13 cellular contexts compared by ENCODE assay signal in the genomic region with DNA sequence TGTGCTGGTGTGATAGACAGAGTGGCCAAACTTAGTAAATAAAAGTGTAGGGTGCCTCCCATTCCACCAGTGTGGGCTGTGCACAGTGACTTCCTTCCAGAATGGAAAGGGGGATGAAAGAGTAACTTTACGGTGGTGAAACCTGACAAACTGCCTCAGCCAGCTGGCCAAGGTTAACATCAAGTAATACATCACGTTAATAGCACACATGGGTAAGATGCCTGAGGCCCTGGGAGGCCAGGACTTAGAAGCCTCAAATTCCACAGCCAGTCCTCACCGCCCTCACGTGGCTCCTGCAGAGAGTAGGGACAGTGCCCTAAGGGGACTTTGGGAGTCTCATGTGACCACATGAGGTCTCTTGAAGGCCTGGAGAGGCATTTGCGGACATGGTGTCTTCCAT. TPM values are rescaled to one million over a fixed set of nuclear protein-coding genes. Genes with fewer than 3 reads are reported as not detected.
A peak's percentile ranks its signal among the peaks of the same experiment; 100 is the strongest.
DNase-seq lines count a peak whose midpoint lies in the region; ATAC-seq and TF ChIP-seq lines count a peak whose summit lies in the region.
"Had no signal": no experiment of that assay in that cellular context is flagged by ENCODE, and none has a peak within 500 bp of the region (broad histone marks: within the 10 kb centered on the region; RNA-seq: fewer than 3 reads in every experiment).

No MANE protein-coding gene starts in this region.

- H3K4me3 ChIP-seq in endodermal cell (ENCODE audit: low read length): no peak overlapping the region
- H3K4me3 ChIP-seq: heart right ventricle had no signal

- H3K36me3 ChIP-seq in endodermal cell (ENCODE audit: control insufficient read depth, insufficient read depth, low read length): no peaks in the 10 kb centered on the region
- H3K36me3 ChIP-seq: heart right ventricle had no signal

- peaks cover 79% of the 10 kb centered on the region for H3K4me1 Mint-ChIP-seq in CD4-positive, alpha-beta T cell (ENCODE audit: low read depth)
- H3K4me1 Mint-ChIP-seq in endodermal cell (peaks cover 21% of the 10 kb centered on the region), nephron progenitor cell (peaks cover 61% of the 10 kb centered on the region)

- no peak for ATAC-seq in CD4-positive, alpha-beta T cell (ENCODE audit: poor library complexity)
- no peak for ATAC-seq in HG02981 (IDR thresholded peaks at IDR 0.05; ENCODE audit: unreplicated experiment)
- ATAC-seq in GM18867 (IDR thresholded peaks at IDR 0.05; ENCODE audit: unreplicated experiment): no peak

- H3K9ac ChIP-seq in endodermal cell (ENCODE audit: extremely low read depth, low read length, poor library complexity, severe bottlenecking): no peak overlapping the region

- 86 to 92% methylated on average over 5 of the region's 5 CpGs for WGBS in endodermal cell (ENCODE audit: insufficient coverage in 1 of 2, insufficient read length in 1 of 2), 2 experiments

- no peak overlapping the region for H3K27ac Mint-ChIP-seq in CD4-positive, alpha-beta T cell
- no peak overlapping the region for H3K27ac Mint-ChIP-seq in endodermal cell
- peak overlapping the region; percentile 93 for H3K27ac Mint-ChIP-seq in nephron progenitor cell
- H3K27ac Mint-ChIP-seq: activated T-cell treated with anti-CD3 and anti-CD28 coated beads, Interleukin-2, amount 50 U/mL, for 24 hours had no signal

- no peak overlapping the region for H3K27ac ChIP-seq in CD4-positive, alpha-beta T cell (ENCODE audit: low read depth, low read length)
- H3K27ac ChIP-seq in endodermal cell (ENCODE audit: low read depth, low read length): no peak overlapping the region

- no peaks in the 10 kb centered on the region for H3K36me3 Mint-ChIP-seq in CD4-positive, alpha-beta T cell (ENCODE audit: low read depth)
- H3K36me3 Mint-ChIP-seq in endodermal cell (ENCODE audit: low read depth): no peaks in the 10 kb centered on the region
- no peaks in the 10 kb centered on the region for H3K36me3 Mint-ChIP-seq in nephron progenitor cell (ENCODE audit: low read depth)

- no peaks in the 10 kb centered on the region for H3K9me3 Mint-ChIP-seq in CD4-positive, alpha-beta T cell
- H3K9me3 Mint-ChIP-seq in endodermal cell (no peaks in the 10 kb centered on the region), nephron progenitor cell (no peaks in the 10 kb centered on the region)
- H3K9me3 Mint-ChIP-seq: activated T-cell treated with anti-CD3 and anti-CD28 coated beads, Interleukin-2, amount 50 U/mL, for 24 hours had no signal

- POLR2A ChIA-PET in CD4-positive, alpha-beta T cell (lab: Charles Lee): interaction anchor here (1.5 kb wide), 1 partner anchor 104 kb away, joined by 8 read pairs; the partner anchor contains the start of gene SOCS1

- H3K27me3 Mint-ChIP-seq in CD4-positive, alpha-beta T cell: no peaks in the 10 kb centered on the region
- no peaks in the 10 kb centered on the region for H3K27me3 Mint-ChIP-seq in endodermal cell (ENCODE audit: insufficient read depth)
- no peaks in the 10 kb centered on the region for H3K27me3 Mint-ChIP-seq in nephron progenitor cell (ENCODE audit: low read depth, poor library complexity)

- H3K4me3 Mint-ChIP-seq in CD4-positive, alpha-beta T cell: peak overlapping the region; percentile 12
- H3K4me3 Mint-ChIP-seq in endodermal cell: no peak overlapping the region
- no peak overlapping the region for H3K4me3 Mint-ChIP-seq in nephron progenitor cell
- H3K4me3 Mint-ChIP-seq: activated T-cell treated with anti-CD3 and anti-CD28 coated beads, Interleukin-2, amount 50 U/mL, for 24 hours had no signal

- DNase-seq in CD4-positive, alpha-beta T cell: no peak
- DNase-seq in NCI-H226 (peak; percentile 44), endodermal cell (peak; percentile 44), nephron progenitor cell (peak; percentile 21), DMS153 treated with DMSO at 0.1 percent for 48 hours (lab: John Stamatoyannopoulos, UW; ENCODE audit: unreplicated experiment) (no peak), NCI-H748 (lab: John Stamatoyannopoulos, UW; ENCODE audit: unreplicated experiment) (no peak)
- DNase-seq: activated T-cell treated with anti-CD3 and anti-CD28 coated beads, Interleukin-2, amount 50 U/mL, for 24 hours; central memory CD4-positive, alpha-beta T cell; heart right ventricle; NCI-H1092; NK-92 treated with Interleukin-12 subunit alpha and Interleukin-12 subunit beta, amount 100 ng/mL, for 24 hours had no signal

- no peak for TF ChIP-seq CTCF in CD4-positive, alpha-beta T cell (IDR thresholded peaks at IDR 0.05)
- TF ChIP-seq CTCF in endodermal cell (conservative IDR thresholded peaks at IDR 0.05) (no peak), nephron progenitor cell (IDR thresholded peaks at IDR 0.05) (no peak)

- CTCF ChIA-PET in CD4-positive, alpha-beta T cell (lab: Charles Lee): interaction anchor here (1.1 kb wide), 1 partner anchor 13 kb away, joined by 4 read pairs; no protein-coding TSS in a partner anchor

- H3K4me1 ChIP-seq in endodermal cell (ENCODE audit: control insufficient read depth, insufficient read depth, low read length): peaks cover 7% of the 10 kb centered on the region

- intact Hi-C loops in CD4-positive, alpha-beta T cell (cut with DNase I, micrococcal nuclease): loop anchor here in 1 of 2 experiments (5.0 to 10.0 kb wide), 2 partner anchors 135 to 387 kb away; no protein-coding TSS in a partner anchor

- no peaks in the 10 kb centered on the region for H3K27me3 ChIP-seq in CD4-positive, alpha-beta T cell (ENCODE audit: control insufficient read depth, insufficient read depth, low read length)
- H3K27me3 ChIP-seq in endodermal cell (ENCODE audit: control insufficient read depth, insufficient read depth, low read length, poor library complexity, severe bottlenecking): no peaks in the 10 kb centered on the region

- no peaks in the 10 kb centered on the region for H3K9me3 ChIP-seq in CD4-positive, alpha-beta T cell (ENCODE audit: control insufficient read depth, low read length)
- no peaks in the 10 kb centered on the region for H3K9me3 ChIP-seq in endodermal cell (ENCODE audit: control insufficient read depth, low read length)
- H3K9me3 ChIP-seq: heart right ventricle had no signal

RNA-seq across cellular contexts. Expression of gene RMI2, which starts 14.1 kb away (rescaled TPM):
- total RNA-seq in CD4-positive, alpha-beta T cell: 1 to 10 TPM; 1.3 to 1.5 TPM
- total RNA-seq in endodermal cell: 10 to 100 TPM; 55.2 to 62.3 TPM
- polyA plus RNA-seq in endodermal cell (2013, experiment 1 of 2): 48.6 TPM
- 43.6 TPM for polyA plus RNA-seq in endodermal cell (2013, experiment 2 of 2)

Comparison
In these comparisons a context has a peak if more than half of its experiments do, and no peak if none do; other contexts are left out.
1. DNase-seq: peak in NCI-H226 (single experiment), endodermal cell (single experiment) and nephron progenitor cell (single experiment); none in CD4-positive, alpha-beta T cell (0 of 10), DMS153 treated with DMSO at 0.1 percent for 48 hours (single experiment) and NCI-H748 (single experiment).
2. RNA of gene RMI2, which starts 14.1 kb away (total RNA-seq): 55.2 to 62.3 TPM in endodermal cell; 1.3 to 1.5 TPM in CD4-positive, alpha-beta T cell; every median in the first group is over 10 times any median in the second.